In genomic region chr21:45939521-45940045, GRCh38 we compare ENCODE assay signal across 22 cellular contexts.
"Had no signal": no experiment of that assay in that cellular context is flagged by ENCODE, and none has a peak within 500 bp of the region (broad histone marks: within the 10 kb centered on the region; RNA-seq: fewer than 3 reads in every experiment).

No MANE protein-coding gene starts in this region.

- H3K4me3 ChIP-seq: left lung, lung, right atrium auricular region, skin epidermis, suprapubic skin, thoracic aorta, tibial artery, upper lobe of right lung had no signal

- H2AFZ ChIP-seq: parathyroid adenoma had no signal

- DNase-seq: hippocampal formation; immature natural killer cell; kidney; left colon; mesendoderm; naive B cell; natural killer cell; nucleus accumbens; stimulated activated CD4-positive, alpha-beta T cell treated with anti-CD3 and anti-CD28 coated beads, Interleukin-4, amount 100 ng/mL, for 24 hours; stimulated activated naive CD4-positive, alpha-beta T cell; tibial artery; trophoblast cell; upper lobe of right lung had no signal

- H3K9ac ChIP-seq: parathyroid adenoma had no signal

- ATAC-seq: left colon; left lung; sciatic nerve; stimulated activated effector memory CD8-positive, alpha-beta T cell treated with anti-CD3 and anti-CD28 coated beads, Interleukin-12 subunit alpha, Interleukin-12 subunit beta, amount 100 ng/mL, for 72 hours; upper lobe of right lung had no signal

- H3K4me1 ChIP-seq: left lung, parathyroid adenoma, right atrium auricular region, suprapubic skin, tibial artery, upper lobe of right lung had no signal

- H3K27ac ChIP-seq: left lung, parathyroid adenoma, right atrium auricular region, skin epidermis, suprapubic skin, thoracic aorta, tibial artery, upper lobe of right lung had no signal

- H3K79me2 ChIP-seq: parathyroid adenoma had no signal

- H3K27me3 ChIP-seq: right atrium auricular region, suprapubic skin, tibial artery had no signal

- H3K9me3 ChIP-seq: suprapubic skin, upper lobe of right lung had no signal

- H3K36me3 ChIP-seq: right atrium auricular region, suprapubic skin, thoracic aorta, upper lobe of right lung had no signal
